12 cellular contexts compared by ENCODE assay signal in the genomic region with DNA sequence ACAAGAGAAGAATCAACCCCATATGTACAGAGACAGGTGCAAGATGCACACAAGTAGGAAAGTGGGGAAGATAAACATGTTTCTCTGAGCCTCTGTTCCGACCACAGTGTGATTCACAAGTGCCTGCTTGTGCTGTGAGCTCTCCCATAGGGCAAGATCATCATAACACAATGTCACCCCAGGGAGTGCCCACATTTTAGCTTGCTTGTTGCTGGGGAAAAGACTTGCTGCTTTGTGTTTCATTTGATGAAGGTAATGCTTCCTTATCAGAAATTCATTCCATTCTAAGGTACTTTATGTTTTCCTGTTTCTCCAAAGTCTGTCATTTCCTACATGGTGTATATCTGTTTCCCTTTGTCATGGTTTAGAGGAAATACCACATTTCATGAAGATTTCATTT.
DNase-seq lines count a peak whose midpoint lies in the region; FAIRE-seq and TF ChIP-seq lines count a peak whose summit lies in the region.
"Had no signal": no experiment of that assay in that cellular context is flagged by ENCODE, and none has a peak within 500 bp of the region (broad histone marks: within the 10 kb centered on the region; RNA-seq: fewer than 3 reads in every experiment).

No MANE protein-coding gene starts in this region.

- no peak overlapping the region for H3K27ac Mint-ChIP-seq in activated CD4-positive, alpha-beta memory T cell treated with anti-CD3 and anti-CD28 coated beads for 36 hours
- no peak overlapping the region for H3K27ac Mint-ChIP-seq in activated CD4-positive, alpha-beta memory T cell treated with anti-CD3 and anti-CD28 coated beads, Interleukin-2, amount 10 ng/mL, durations not matched to agents 7 days and 5 days
- peak overlapping the region in 1 of 7 donors; percentile 61 for H3K27ac Mint-ChIP-seq in CD4-positive, alpha-beta memory T cell

- H4K20me1 ChIP-seq in fibroblast of lung (ENCODE audit: control insufficient read depth, extremely low read depth, insufficient read depth, low read length): no peaks in the 10 kb centered on the region

- H3K36me3 ChIP-seq in fibroblast of lung (ENCODE audit: control insufficient read depth, insufficient read depth, low read length): no peaks in the 10 kb centered on the region
- no peaks in the 10 kb centered on the region for H3K36me3 ChIP-seq in CD4-positive, alpha-beta memory T cell (ENCODE audit: insufficient read depth, low read length)
- H3K36me3 ChIP-seq: cardiac muscle cell had no signal

- no peak overlapping the region for H3K4me2 ChIP-seq in fibroblast of lung (ENCODE audit: extremely low read depth, insufficient read depth, low read length)

- peak; percentile 15 for DNase-seq in activated CD4-positive, alpha-beta memory T cell treated with anti-CD3 and anti-CD28 coated beads for 36 hours
- no peak for DNase-seq in activated CD4-positive, alpha-beta memory T cell treated with anti-CD3 and anti-CD28 coated beads, Interleukin-2, amount 10 ng/mL, durations not matched to agents 7 days and 5 days
- DNase-seq in SW480 (ENCODE audit: low spot score) (peak; percentile 32), fibroblast of lung (ENCODE audit: low read depth in 2 of 2) (peak; percentile 61 to 74), smooth muscle cell of the brain vasculature (ENCODE audit: low read depth, low spot score) (peak; percentile 61), epidermal melanocyte (ENCODE audit: insufficient read length, low spot score) (no peak), HTR-8/SVneo (ENCODE audit: insufficient read length, low spot score) (no peak)
- DNase-seq in CD4-positive, alpha-beta memory T cell: no peak
- DNase-seq: NCI-H510A had no signal

- H3K27ac ChIP-seq in fibroblast of lung (ENCODE audit: insufficient read depth, low read length): peak overlapping the region; percentile 82
- H3K27ac ChIP-seq in CD4-positive, alpha-beta memory T cell (ENCODE audit: low read depth, low read length): no peak overlapping the region
- H3K27ac ChIP-seq: cardiac muscle cell, SK-N-MC had no signal

- peaks cover 15% of the 10 kb centered on the region for H3K4me1 ChIP-seq in fibroblast of lung (ENCODE audit: control insufficient read depth, extremely low read depth, insufficient read depth, low read length)
- H3K4me1 ChIP-seq in CD4-positive, alpha-beta memory T cell (ENCODE audit: insufficient read depth, low read length): peaks cover 5% of the 10 kb centered on the region

- CTCF ChIA-PET in activated CD4-positive, alpha-beta memory T cell treated with anti-CD3 and anti-CD28 coated beads for 36 hours (lab: Charles Lee): no interaction called here
- CTCF ChIA-PET in activated CD4-positive, alpha-beta memory T cell treated with anti-CD3 and anti-CD28 coated beads, Interleukin-2, amount 10 ng/mL, durations not matched to agents 7 days and 5 days (lab: Charles Lee): no interaction called here
- CTCF ChIA-PET in CD4-positive, alpha-beta memory T cell (lab: Charles Lee; ENCODE audit: partially characterized antibody): no interaction called here

- H3K27me3 ChIP-seq in fibroblast of lung (ENCODE audit: control insufficient read depth, insufficient read depth, low read length): no peaks in the 10 kb centered on the region
- H3K27me3 ChIP-seq in CD4-positive, alpha-beta memory T cell (ENCODE audit: insufficient read depth, low read length): no peaks in the 10 kb centered on the region
- H3K27me3 ChIP-seq: cardiac muscle cell had no signal

- H3K4me3 ChIP-seq in fibroblast of lung (replicated peaks in 1 of 4; ENCODE audit: control extremely low read depth in 1 of 4, insufficient read depth in 1 of 4, low read depth in 3 of 4, low read length in 4 of 4): no peak overlapping the region
- no peak overlapping the region for H3K4me3 ChIP-seq in CD4-positive, alpha-beta memory T cell (ENCODE audit: low read length in 2 of 2)
- H3K4me3 ChIP-seq: cardiac muscle cell, SK-N-MC had no signal

- H3K36me3 Mint-ChIP-seq in activated CD4-positive, alpha-beta memory T cell treated with anti-CD3 and anti-CD28 coated beads for 36 hours: no peaks in the 10 kb centered on the region
- H3K36me3 Mint-ChIP-seq in activated CD4-positive, alpha-beta memory T cell treated with anti-CD3 and anti-CD28 coated beads, Interleukin-2, amount 10 ng/mL, durations not matched to agents 7 days and 5 days (ENCODE audit: low read depth): no peaks in the 10 kb centered on the region
- no peaks in the 10 kb centered on the region for H3K36me3 Mint-ChIP-seq in CD4-positive, alpha-beta memory T cell

- no peak overlapping the region for H3K9ac ChIP-seq in fibroblast of lung (ENCODE audit: insufficient read depth, low read length)

- POLR2A ChIA-PET in activated CD4-positive, alpha-beta memory T cell treated with anti-CD3 and anti-CD28 coated beads for 36 hours (lab: Charles Lee): no interaction called here
- POLR2A ChIA-PET in activated CD4-positive, alpha-beta memory T cell treated with anti-CD3 and anti-CD28 coated beads, Interleukin-2, amount 10 ng/mL, durations not matched to agents 7 days and 5 days (lab: Charles Lee): no interaction called here
- POLR2A ChIA-PET in CD4-positive, alpha-beta memory T cell (lab: Charles Lee; ENCODE audit: partially characterized antibody): no interaction called here

- no peaks in the 10 kb centered on the region for H3K79me2 ChIP-seq in fibroblast of lung (ENCODE audit: control insufficient read depth, insufficient read depth, low read length)

- H3K9me3 Mint-ChIP-seq in activated CD4-positive, alpha-beta memory T cell treated with anti-CD3 and anti-CD28 coated beads for 36 hours: no peaks in the 10 kb centered on the region
- H3K9me3 Mint-ChIP-seq in activated CD4-positive, alpha-beta memory T cell treated with anti-CD3 and anti-CD28 coated beads, Interleukin-2, amount 10 ng/mL, durations not matched to agents 7 days and 5 days: no peaks in the 10 kb centered on the region
- peaks cover 0 to 4% (median 0%) of the 10 kb centered on the region in 8 donors for H3K9me3 Mint-ChIP-seq in CD4-positive, alpha-beta memory T cell
- H3K9me3 Mint-ChIP-seq: stimulated activated naive CD8-positive, alpha-beta T cell treated with anti-CD3 and anti-CD28 coated beads, Interleukin-15, Interleukin-2, amounts not matched to agents 100 ng/mL and 50 ng/mL, for 24 hours had no signal

- H3K27me3 Mint-ChIP-seq in activated CD4-positive, alpha-beta memory T cell treated with anti-CD3 and anti-CD28 coated beads for 36 hours: peaks cover 4% of the 10 kb centered on the region
- H3K27me3 Mint-ChIP-seq in activated CD4-positive, alpha-beta memory T cell treated with anti-CD3 and anti-CD28 coated beads, Interleukin-2, amount 10 ng/mL, durations not matched to agents 7 days and 5 days: no peaks in the 10 kb centered on the region
- H3K27me3 Mint-ChIP-seq in CD4-positive, alpha-beta memory T cell: peaks cover 0 to 3% of the 10 kb centered on the region in 2 donors
- H3K27me3 Mint-ChIP-seq: stimulated activated naive CD8-positive, alpha-beta T cell treated with anti-CD3 and anti-CD28 coated beads, Interleukin-15, Interleukin-2, amounts not matched to agents 100 ng/mL and 50 ng/mL, for 24 hours had no signal

- H3K4me1 Mint-ChIP-seq in activated CD4-positive, alpha-beta memory T cell treated with anti-CD3 and anti-CD28 coated beads for 36 hours (ENCODE audit: low read depth): peaks cover 12% of the 10 kb centered on the region
- peaks cover 6% of the 10 kb centered on the region for H3K4me1 Mint-ChIP-seq in activated CD4-positive, alpha-beta memory T cell treated with anti-CD3 and anti-CD28 coated beads, Interleukin-2, amount 10 ng/mL, durations not matched to agents 7 days and 5 days
- H3K4me1 Mint-ChIP-seq in CD4-positive, alpha-beta memory T cell: peaks cover 0 to 6% (median 2%) of the 10 kb centered on the region in 4 donors

- no peak for TF ChIP-seq CTCF in fibroblast of lung (conservative IDR thresholded peaks at IDR 0.05 in 1 of 2, IDR thresholded peaks at IDR 0.05 in 1 of 2; ENCODE audit: low read depth in 1 of 2, low read length in 2 of 2)

- intact Hi-C loops in activated CD4-positive, alpha-beta memory T cell treated with anti-CD3 and anti-CD28 coated beads for 36 hours (cut with micrococcal nuclease): no loop called here
- intact Hi-C loops in CD4-positive, alpha-beta memory T cell (cut with micrococcal nuclease): no loop called here

- H3K9me3 ChIP-seq in fibroblast of lung (ENCODE audit: control insufficient read depth, insufficient read depth, low read depth, low read length): no peaks in the 10 kb centered on the region
- no peaks in the 10 kb centered on the region for H3K9me3 ChIP-seq in CD4-positive, alpha-beta memory T cell (ENCODE audit: control insufficient read depth in 1 of 2, low read length in 2 of 2)

- H3K4me3 Mint-ChIP-seq in activated CD4-positive, alpha-beta memory T cell treated with anti-CD3 and anti-CD28 coated beads for 36 hours: no peak overlapping the region
- H3K4me3 Mint-ChIP-seq in activated CD4-positive, alpha-beta memory T cell treated with anti-CD3 and anti-CD28 coated beads, Interleukin-2, amount 10 ng/mL, durations not matched to agents 7 days and 5 days: no peak overlapping the region
- H3K4me3 Mint-ChIP-seq in CD4-positive, alpha-beta memory T cell: no peak overlapping the region
- H3K4me3 Mint-ChIP-seq: stimulated activated naive CD8-positive, alpha-beta T cell treated with anti-CD3 and anti-CD28 coated beads, Interleukin-15, Interleukin-2, amounts not matched to agents 100 ng/mL and 50 ng/mL, for 24 hours had no signal

- no peak for FAIRE-seq in HTR-8/SVneo (lab: Jason Lieb, UNC)

- H2AFZ ChIP-seq in fibroblast of lung (ENCODE audit: low read length): no peak overlapping the region

Comparison
In these comparisons a context has a peak if more than half of its experiments do, and no peak if none do; other contexts are left out.
1. DNase-seq: peak in activated CD4-positive, alpha-beta memory T cell treated with anti-CD3 and anti-CD28 coated beads for 36 hours (single experiment), SW480 (single experiment), fibroblast of lung (2 of 2) and smooth muscle cell of the brain vasculature (single experiment); none in activated CD4-positive, alpha-beta memory T cell treated with anti-CD3 and anti-CD28 coated beads, Interleukin-2, amount 10 ng/mL, durations not matched to agents 7 days and 5 days (single experiment), epidermal melanocyte (single experiment), CD4-positive, alpha-beta memory T cell (0 of 5) and HTR-8/SVneo (single experiment).